In genomic region chr16:58129097-58129936, GRCh38 we compare ENCODE assay signal across 8 cellular contexts. TPM values are rescaled to one million over a fixed set of nuclear protein-coding genes. Genes with fewer than 3 reads are reported as not detected.
DNase-seq lines count a peak whose midpoint lies in the region; ATAC-seq, FAIRE-seq and TF ChIP-seq lines count a peak whose summit lies in the region.

TSS of gene CFAP20 (minus strand) at chr16:58129381. CDS start at chr16:58129115, 266 bp downstream.

- peak within 1 kb of the TSS; percentile 87 to 97 (median 94) for H3K4me3 ChIP-seq in keratinocyte (ENCODE audit: control insufficient read depth in 2 of 3, extremely low read depth in 1 of 3, insufficient read depth in 2 of 3, low read depth in 1 of 3, low read length in 3 of 3)

- H3K27ac ChIP-seq in keratinocyte (ENCODE audit: control insufficient read depth, insufficient read depth, low read length) = peak within 1 kb of the TSS; percentile 76

- dilution Hi-C loops in keratinocyte (cut with MboI; ENCODE audit: extremely low pct_ligation_motif_present, low sequenced_read_pairs) = no loop called here

- no peaks in the 10 kb centered on the region for H3K9me3 ChIP-seq in keratinocyte (ENCODE audit: control insufficient read depth, low read depth, low read length)

- H4K20me1 ChIP-seq in keratinocyte (ENCODE audit: control insufficient read depth, extremely low read depth, insufficient read depth, low read length) = no peaks in the 10 kb centered on the region

- H3K27me3 ChIP-seq in keratinocyte (ENCODE audit: control insufficient read depth, extremely low read depth, insufficient read depth, low read length) = no peaks in the 10 kb centered on the region

- peak within 1 kb of the TSS; percentile 87 for H3K27ac Mint-ChIP-seq in chondrocyte (ENCODE audit: unreplicated experiment)

- H3K4me1 Mint-ChIP-seq in chondrocyte (ENCODE audit: low read depth) = peaks cover 33% of the 10 kb centered on the region

- peak within 1 kb of the TSS; percentile 96 for H3K4me2 ChIP-seq in keratinocyte (ENCODE audit: control insufficient read depth, extremely low read depth, insufficient read depth, low read depth, low read length)

- peaks cover 5% of the 10 kb centered on the region for H3K9me3 Mint-ChIP-seq in chondrocyte (ENCODE audit: low read depth)

- peak; percentile 78 for TF ChIP-seq POLR2A in GM19193 (IDR thresholded peaks at IDR 0.05; ENCODE audit: extremely low read depth, insufficient read depth, insufficient read length)

- H3K4me1 ChIP-seq in keratinocyte (ENCODE audit: control insufficient read depth, extremely low read depth, insufficient read depth, low read length) = peaks cover 33% of the 10 kb centered on the region

- no peaks in the 10 kb centered on the region for H3K27me3 Mint-ChIP-seq in chondrocyte (ENCODE audit: low read depth)

- peak; percentile 89 for ATAC-seq in HG03439 (IDR thresholded peaks at IDR 0.05; ENCODE audit: unreplicated experiment)

- FAIRE-seq in keratinocyte (lab: Jason Lieb, UNC) = peak; percentile 73

- peaks cover 4% of the 10 kb centered on the region for H3K36me3 Mint-ChIP-seq in chondrocyte (ENCODE audit: low read depth)

- peak within 1 kb of the TSS; percentile 76 for H3K4me3 Mint-ChIP-seq in chondrocyte (ENCODE audit: unreplicated experiment)

- H2AFZ ChIP-seq in keratinocyte (ENCODE audit: control insufficient read depth, low read length) = peak within 1 kb of the TSS; percentile 94

- DNase-seq in AML-193 (lab: John Stamatoyannopoulos, UW) = peak; percentile 99
- peak; percentile 97 for DNase-seq in NCI-H510A treated with DMSO at 0.1 percent for 48 hours (lab: John Stamatoyannopoulos, UW)
- DNase-seq in activated CD4-positive, alpha-beta T cell treated with anti-CD3 and anti-CD28 coated beads for 24 hours (ENCODE audit: low read depth in 2 of 2) = peak; percentile 94 to 97
- DNase-seq in chondrocyte (ENCODE audit: low spot score) = peak; percentile 100
- peak; percentile 99 for DNase-seq in keratinocyte (ENCODE audit: low read depth, low spot score)
- peak; percentile 93 for DNase-seq in stimulated activated CD4-positive, alpha-beta T cell treated with anti-CD3 and anti-CD28 coated beads, Interleukin-15, amount 100 ng/mL, for 1 hour (ENCODE audit: low read depth in 1 of 2, low spot score in 1 of 2)

- peaks cover 46% of the 10 kb centered on the region for H3K79me2 ChIP-seq in keratinocyte (ENCODE audit: control insufficient read depth, insufficient read depth, low read length)

- peaks cover 2% of the 10 kb centered on the region for H3K9me1 ChIP-seq in keratinocyte (ENCODE audit: control insufficient read depth, extremely low read depth, insufficient read depth, low read length)

- H3K9ac ChIP-seq in keratinocyte (ENCODE audit: control insufficient read depth, extremely low read depth, insufficient read depth, low read length) = peak within 1 kb of the TSS; percentile 90

- H3K36me3 ChIP-seq in keratinocyte (ENCODE audit: control insufficient read depth in 2 of 2, extremely low read depth in 1 of 2, insufficient read depth in 2 of 2, low read length in 2 of 2) = no peaks in the 10 kb centered on the region

- TF ChIP-seq CTCF in chondrocyte (IDR thresholded peaks at IDR 0.05) (no peak), keratinocyte (optimal IDR thresholded peaks at IDR 0.05 in 1 of 3, IDR thresholded peaks at IDR 0.05 in 1 of 3, conservative IDR thresholded peaks at IDR 0.05 in 1 of 3; ENCODE audit: extremely low read depth in 1 of 3, insufficient read depth in 2 of 3, low read length in 3 of 3) (no peak)

RNA-seq across cellular contexts. Expression of gene CFAP20, which starts in this region (rescaled TPM):
- total RNA-seq in chondrocyte = 26.0 to 32.9 TPM (median 26.5 TPM) in 3 replicates
- polyA plus RNA-seq in keratinocyte = 41.0 to 52.0 TPM (median 51.9 TPM) in 3 replicates
- 79.6 TPM for polyA plus RNA-seq in keratinocyte (2011; ENCODE audit: low read depth)
- polyA plus RNA-seq in keratinocyte (2011; cell fraction: cytosol; rRNA removed) = 39.0 and 48.7 TPM in 2 replicates
- 45.6 and 48.6 TPM in 2 replicates for polyA plus RNA-seq in keratinocyte (2011; cell fraction: nucleus; rRNA removed)
- polyA plus RNA-seq in keratinocyte (2012; ENCODE audit: low replicate concordance) = 32.2 and 37.5 TPM in 2 replicates
- polyA minus RNA-seq in keratinocyte = 16.8 to 41.3 TPM (median 21.2 TPM) in 3 replicates
- polyA minus RNA-seq in keratinocyte (2011; cell fraction: cytosol; rRNA and poly(A)+ RNA removed) = 39.5 TPM
- polyA minus RNA-seq in keratinocyte (2011; cell fraction: nucleus; rRNA and poly(A)+ RNA removed) = 12.7 and 17.3 TPM in 2 replicates

Comparison
In these comparisons a context has a peak if more than half of its experiments do, and no peak if none do; other contexts are left out.
1. Peak in every context shown above with its lines: DNase-seq, ATAC-seq, H3K4me3 ChIP-seq and H3K27ac ChIP-seq.